Comparison of ENCODE assay signal across 1 cellular context in the genomic region with DNA sequence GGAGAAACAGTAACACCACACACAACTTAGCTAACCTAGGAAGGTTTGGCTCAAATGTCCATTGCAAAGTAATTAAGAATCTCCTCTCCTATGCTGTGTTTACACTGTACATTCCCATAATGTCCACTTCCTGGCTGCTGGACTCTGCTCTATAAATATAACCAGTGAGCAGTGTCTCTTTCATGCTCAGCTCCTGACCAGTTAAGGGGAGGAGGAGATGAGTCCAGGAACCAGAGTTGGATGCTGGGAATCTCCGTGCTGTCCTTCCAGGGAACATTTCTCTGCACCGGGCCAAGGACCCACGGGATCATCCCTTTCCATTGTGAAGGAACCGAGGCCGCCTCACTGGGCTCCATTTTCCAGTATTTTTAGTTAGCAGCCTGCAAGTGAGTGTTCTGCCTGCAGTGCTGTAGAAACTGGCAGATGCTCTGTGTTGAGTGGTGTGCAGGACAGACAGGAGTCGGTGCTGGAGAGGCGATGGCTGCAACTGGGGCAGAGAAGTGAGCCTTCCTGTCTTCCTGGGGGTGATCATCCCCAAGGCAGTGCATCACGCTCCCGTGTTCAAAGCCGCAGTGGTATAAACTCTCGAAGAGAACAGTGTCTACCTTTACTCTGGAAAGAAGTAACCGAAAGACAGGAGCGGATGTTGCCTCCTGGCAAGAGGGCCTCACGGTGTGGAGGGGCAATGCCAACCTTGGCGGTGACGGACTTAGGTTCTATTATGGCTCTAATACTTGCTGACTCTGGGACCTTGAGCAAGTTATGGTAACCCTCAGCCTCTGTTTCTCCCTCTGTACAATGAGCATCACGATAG.
TF ChIP-seq lines count a peak whose summit lies in the region.

No MANE protein-coding gene starts in this region.

TF ChIP-seq in HepG2, 621 proteins besides CTCF, POLR2A, EP300 and RAD21 (continued from another document and continues in another):
- TF ChIP-seq, protein P1, sequence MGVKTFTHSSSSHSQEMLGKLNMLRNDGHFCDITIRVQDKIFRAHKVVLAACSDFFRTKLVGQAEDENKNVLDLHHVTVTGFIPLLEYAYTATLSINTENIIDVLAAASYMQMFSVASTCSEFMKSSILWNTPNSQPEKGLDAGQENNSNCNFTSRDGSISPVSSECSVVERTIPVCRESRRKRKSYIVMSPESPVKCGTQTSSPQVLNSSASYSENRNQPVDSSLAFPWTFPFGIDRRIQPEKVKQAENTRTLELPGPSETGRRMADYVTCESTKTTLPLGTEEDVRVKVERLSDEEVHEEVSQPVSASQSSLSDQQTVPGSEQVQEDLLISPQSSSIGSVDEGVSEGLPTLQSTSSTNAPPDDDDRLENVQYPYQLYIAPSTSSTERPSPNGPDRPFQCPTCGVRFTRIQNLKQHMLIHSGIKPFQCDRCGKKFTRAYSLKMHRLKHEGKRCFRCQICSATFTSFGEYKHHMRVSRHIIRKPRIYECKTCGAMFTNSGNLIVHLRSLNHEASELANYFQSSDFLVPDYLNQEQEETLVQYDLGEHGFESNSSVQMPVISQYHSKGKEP (CRISPR knock-in tag; IDR thresholded peaks at IDR 0.05) = no peak
- TF ChIP-seq PRMT3 (CRISPR knock-in tag; IDR thresholded peaks at IDR 0.05; ENCODE audit: borderline replicate concordance, low read depth) (no peak), ZIK1 (CRISPR knock-in tag; IDR thresholded peaks at IDR 0.05; ENCODE audit: borderline replicate concordance, low read depth) (no peak), ZNF883 (CRISPR knock-in tag; IDR thresholded peaks at IDR 0.05; ENCODE audit: not compliant biosample characterization) (peak; percentile 58), ZC3H4 (CRISPR knock-in tag; IDR thresholded peaks at IDR 0.05; ENCODE audit: borderline replicate concordance) (no peak), HCFC1 (IDR thresholded peaks at IDR 0.05; ENCODE audit: low read depth, low read length) (no peak), ZNF850 (CRISPR knock-in tag; conservative IDR thresholded peaks at IDR 0.05) (no peak), YY1 (IDR thresholded peaks at IDR 0.05; ENCODE audit: insufficient read depth, insufficient replicate concordance, low read depth, low read length) (no peak), GATAD1 (CRISPR knock-in tag; IDR thresholded peaks at IDR 0.05) (peak; percentile 32; the same call in 1 of the 2 replicates), NFKBIZ (CRISPR knock-in tag; IDR thresholded peaks at IDR 0.05) (0 out of 2 replicates have a peak, but pooled peaks have one; percentile 50), SIN3B (IDR thresholded peaks at IDR 0.05; ENCODE audit: low read length) (no peak), ZBTB7A (CRISPR knock-in tag; IDR thresholded peaks at IDR 0.05) (no peak), SP2 (CRISPR knock-in tag; IDR thresholded peaks at IDR 0.05) (no peak), RFXANK (CRISPR knock-in tag; IDR thresholded peaks at IDR 0.05) (no peak), ZNF292 (CRISPR knock-in tag; IDR thresholded peaks at IDR 0.05; ENCODE audit: borderline replicate concordance, low read depth) (peak; percentile 91; the same call in 1 of the 2 replicates), ZNF839 (CRISPR knock-in tag; IDR thresholded peaks at IDR 0.05; ENCODE audit: borderline replicate concordance) (no peak), KDM2A (CRISPR knock-in tag; IDR thresholded peaks at IDR 0.05; ENCODE audit: borderline replicate concordance, low read depth) (0 out of 2 replicates have a peak, but pooled peaks have one; percentile 17), NFIB (CRISPR knock-in tag; IDR thresholded peaks at IDR 0.05; ENCODE audit: borderline replicate concordance) (no peak), IRF2 (CRISPR knock-in tag; IDR thresholded peaks at IDR 0.05) (peak; percentile 77; the same call in 1 of the 2 replicates), ZNF350 (CRISPR knock-in tag; IDR thresholded peaks at IDR 0.05; ENCODE audit: borderline replicate concordance, low read depth) (peak; percentile 29; the same call in 1 of the 2 replicates), ZNF772 (CRISPR knock-in tag; IDR thresholded peaks at IDR 0.05) (peak; percentile 39; the same call in 1 of the 2 replicates), ZNF652 (CRISPR knock-in tag; IDR thresholded peaks at IDR 0.05; ENCODE audit: borderline replicate concordance, low read depth) (peak; percentile 22; the same call in 1 of the 2 replicates), TARDBP (CRISPR knock-in tag; IDR thresholded peaks at IDR 0.05) (peak; percentile 94; the same call in 1 of the 2 replicates), WIZ (CRISPR knock-in tag; IDR thresholded peaks at IDR 0.05) (0 out of 2 replicates have a peak, but pooled peaks have one; percentile 18), DMAP1 (CRISPR knock-in tag; IDR thresholded peaks at IDR 0.05) (0 out of 2 replicates have a peak, but pooled peaks have one; percentile 56), RXRB (CRISPR knock-in tag; IDR thresholded peaks at IDR 0.05; ENCODE audit: borderline replicate concordance) (peak; percentile 90), HNF4A (CRISPR knock-in tag; IDR thresholded peaks at IDR 0.05) (peak; percentile 97), ZNF773 (CRISPR knock-in tag; IDR thresholded peaks at IDR 0.05; ENCODE audit: borderline replicate concordance) (peak; percentile 29; the same call in 1 of the 2 replicates), ZNF703 (CRISPR knock-in tag; IDR thresholded peaks at IDR 0.05; ENCODE audit: borderline replicate concordance) (0 out of 2 replicates have a peak, but pooled peaks have one; percentile 32), ZNF761 (CRISPR knock-in tag; conservative IDR thresholded peaks at IDR 0.05) (no peak), SOX13 (IDR thresholded peaks at IDR 0.05) (peak; percentile 46; the same call in 1 of the 2 replicates), SOX13 (CRISPR knock-in tag; conservative IDR thresholded peaks at IDR 0.05 in 1 of 2, IDR thresholded peaks at IDR 0.05 in 1 of 2) (peak in 1 of 2 experiments; percentile 77; a peak in 2 of 4 replicates), ZNF589 (CRISPR knock-in tag; conservative IDR thresholded peaks at IDR 0.05) (no peak), ZNF564 (CRISPR knock-in tag; IDR thresholded peaks at IDR 0.05) (no peak; the same call in 1 of the 2 replicates), SMAD3 (CRISPR knock-in tag; IDR thresholded peaks at IDR 0.05) (peak; percentile 51; the same call in 1 of the 2 replicates), ZNF256 (CRISPR knock-in tag; conservative IDR thresholded peaks at IDR 0.05) (no peak), ZNF547 (CRISPR knock-in tag; IDR thresholded peaks at IDR 0.05) (peak; percentile 38; the same call in 1 of the 2 replicates), NFYC (CRISPR knock-in tag; IDR thresholded peaks at IDR 0.05) (0 out of 2 replicates have a peak, but pooled peaks have one; percentile 13), KLF6 (CRISPR knock-in tag; IDR thresholded peaks at IDR 0.05) (no peak)
- TF ChIP-seq, protein P2, sequence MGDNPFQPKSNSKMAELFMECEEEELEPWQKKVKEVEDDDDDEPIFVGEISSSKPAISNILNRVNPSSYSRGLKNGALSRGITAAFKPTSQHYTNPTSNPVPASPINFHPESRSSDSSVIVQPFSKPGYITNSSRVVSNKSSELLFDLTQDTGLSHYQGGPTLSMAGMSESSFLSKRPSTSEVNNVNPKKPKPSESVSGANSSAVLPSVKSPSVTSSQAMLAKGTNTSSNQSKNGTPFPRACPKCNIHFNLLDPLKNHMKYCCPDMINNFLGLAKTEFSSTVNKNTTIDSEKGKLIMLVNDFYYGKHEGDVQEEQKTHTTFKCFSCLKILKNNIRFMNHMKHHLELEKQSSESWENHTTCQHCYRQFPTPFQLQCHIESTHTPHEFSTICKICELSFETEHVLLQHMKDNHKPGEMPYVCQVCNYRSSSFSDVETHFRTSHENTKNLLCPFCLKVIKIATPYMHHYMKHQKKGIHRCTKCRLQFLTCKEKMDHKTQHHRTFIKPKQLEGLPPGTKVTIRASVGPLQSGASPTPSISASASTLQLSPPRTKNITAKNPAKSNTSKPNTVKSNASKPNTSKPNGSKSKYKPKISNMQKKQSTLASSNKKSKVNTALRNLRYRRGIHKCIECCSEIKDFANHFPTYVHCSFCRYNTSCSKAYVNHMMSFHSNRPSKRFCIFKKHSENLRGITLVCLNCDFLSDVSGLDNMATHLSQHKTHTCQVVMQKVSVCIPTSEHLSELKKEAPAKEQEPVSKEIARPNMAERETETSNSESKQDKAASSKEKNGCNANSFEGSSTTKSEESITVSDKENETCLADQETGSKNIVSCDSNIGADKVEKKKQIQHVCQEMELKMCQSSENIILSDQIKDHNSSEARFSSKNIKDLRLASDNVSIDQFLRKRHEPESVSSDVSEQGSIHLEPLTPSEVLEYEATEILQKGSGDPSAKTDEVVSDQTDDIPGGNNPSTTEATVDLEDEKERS (CRISPR knock-in tag; IDR thresholded peaks at IDR 0.05) = peak; percentile 68; the same call in 1 of the 2 replicates
- TF ChIP-seq, protein P3, sequence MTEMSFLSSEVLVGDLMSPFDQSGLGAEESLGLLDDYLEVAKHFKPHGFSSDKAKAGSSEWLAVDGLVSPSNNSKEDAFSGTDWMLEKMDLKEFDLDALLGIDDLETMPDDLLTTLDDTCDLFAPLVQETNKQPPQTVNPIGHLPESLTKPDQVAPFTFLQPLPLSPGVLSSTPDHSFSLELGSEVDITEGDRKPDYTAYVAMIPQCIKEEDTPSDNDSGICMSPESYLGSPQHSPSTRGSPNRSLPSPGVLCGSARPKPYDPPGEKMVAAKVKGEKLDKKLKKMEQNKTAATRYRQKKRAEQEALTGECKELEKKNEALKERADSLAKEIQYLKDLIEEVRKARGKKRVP (CRISPR knock-in tag; IDR thresholded peaks at IDR 0.05) = no peak
- TF ChIP-seq, protein P4, sequence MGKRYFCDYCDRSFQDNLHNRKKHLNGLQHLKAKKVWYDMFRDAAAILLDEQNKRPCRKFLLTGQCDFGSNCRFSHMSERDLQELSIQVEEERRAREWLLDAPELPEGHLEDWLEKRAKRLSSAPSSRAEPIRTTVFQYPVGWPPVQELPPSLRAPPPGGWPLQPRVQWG (CRISPR knock-in tag; IDR thresholded peaks at IDR 0.05; ENCODE audit: borderline replicate concordance, low read depth) = no peak
- TF ChIP-seq, protein P5, sequence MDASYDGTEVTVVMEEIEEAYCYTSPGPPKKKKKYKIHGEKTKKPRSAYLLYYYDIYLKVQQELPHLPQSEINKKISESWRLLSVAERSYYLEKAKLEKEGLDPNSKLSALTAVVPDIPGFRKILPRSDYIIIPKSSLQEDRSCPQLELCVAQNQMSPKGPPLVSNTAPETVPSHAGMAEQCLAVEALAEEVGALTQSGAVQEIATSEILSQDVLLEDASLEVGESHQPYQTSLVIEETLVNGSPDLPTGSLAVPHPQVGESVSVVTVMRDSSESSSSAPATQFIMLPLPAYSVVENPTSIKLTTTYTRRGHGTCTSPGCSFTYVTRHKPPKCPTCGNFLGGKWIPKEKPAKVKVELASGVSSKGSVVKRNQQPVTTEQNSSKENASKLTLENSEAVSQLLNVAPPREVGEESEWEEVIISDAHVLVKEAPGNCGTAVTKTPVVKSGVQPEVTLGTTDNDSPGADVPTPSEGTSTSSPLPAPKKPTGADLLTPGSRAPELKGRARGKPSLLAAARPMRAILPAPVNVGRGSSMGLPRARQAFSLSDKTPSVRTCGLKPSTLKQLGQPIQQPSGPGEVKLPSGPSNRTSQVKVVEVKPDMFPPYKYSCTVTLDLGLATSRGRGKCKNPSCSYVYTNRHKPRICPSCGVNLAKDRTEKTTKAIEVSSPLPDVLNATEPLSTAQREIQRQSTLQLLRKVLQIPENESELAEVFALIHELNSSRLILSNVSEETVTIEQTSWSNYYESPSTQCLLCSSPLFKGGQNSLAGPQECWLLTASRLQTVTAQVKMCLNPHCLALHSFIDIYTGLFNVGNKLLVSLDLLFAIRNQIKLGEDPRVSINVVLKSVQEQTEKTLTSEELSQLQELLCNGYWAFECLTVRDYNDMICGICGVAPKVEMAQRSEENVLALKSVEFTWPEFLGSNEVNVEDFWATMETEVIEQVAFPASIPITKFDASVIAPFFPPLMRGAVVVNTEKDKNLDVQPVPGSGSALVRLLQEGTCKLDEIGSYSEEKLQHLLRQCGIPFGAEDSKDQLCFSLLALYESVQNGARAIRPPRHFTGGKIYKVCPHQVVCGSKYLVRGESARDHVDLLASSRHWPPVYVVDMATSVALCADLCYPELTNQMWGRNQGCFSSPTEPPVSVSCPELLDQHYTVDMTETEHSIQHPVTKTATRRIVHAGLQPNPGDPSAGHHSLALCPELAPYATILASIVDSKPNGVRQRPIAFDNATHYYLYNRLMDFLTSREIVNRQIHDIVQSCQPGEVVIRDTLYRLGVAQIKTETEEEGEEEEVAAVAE (CRISPR knock-in tag; IDR thresholded peaks at IDR 0.05; ENCODE audit: borderline replicate concordance) = 0 out of 2 replicates have a peak, but pooled peaks have one; percentile 28
- TF ChIP-seq, protein P6, sequence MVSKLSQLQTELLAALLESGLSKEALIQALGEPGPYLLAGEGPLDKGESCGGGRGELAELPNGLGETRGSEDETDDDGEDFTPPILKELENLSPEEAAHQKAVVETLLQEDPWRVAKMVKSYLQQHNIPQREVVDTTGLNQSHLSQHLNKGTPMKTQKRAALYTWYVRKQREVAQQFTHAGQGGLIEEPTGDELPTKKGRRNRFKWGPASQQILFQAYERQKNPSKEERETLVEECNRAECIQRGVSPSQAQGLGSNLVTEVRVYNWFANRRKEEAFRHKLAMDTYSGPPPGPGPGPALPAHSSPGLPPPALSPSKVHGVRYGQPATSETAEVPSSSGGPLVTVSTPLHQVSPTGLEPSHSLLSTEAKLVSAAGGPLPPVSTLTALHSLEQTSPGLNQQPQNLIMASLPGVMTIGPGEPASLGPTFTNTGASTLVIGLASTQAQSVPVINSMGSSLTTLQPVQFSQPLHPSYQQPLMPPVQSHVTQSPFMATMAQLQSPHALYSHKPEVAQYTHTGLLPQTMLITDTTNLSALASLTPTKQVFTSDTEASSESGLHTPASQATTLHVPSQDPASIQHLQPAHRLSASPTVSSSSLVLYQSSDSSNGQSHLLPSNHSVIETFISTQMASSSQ (IDR thresholded peaks at IDR 0.05; ENCODE audit: low read depth) = peak; percentile 30; the same call in 1 of the 2 replicates
- TF ChIP-seq, protein P6 (CRISPR knock-in tag; IDR thresholded peaks at IDR 0.05; ENCODE audit: borderline replicate concordance) = peak; percentile 23; the same call in 1 of the 2 replicates
